ENCODE assay signal across 8 cellular contexts in genomic region chr9:97954550-97954989, GRCh38. TPM values are rescaled to one million over a fixed set of nuclear protein-coding genes. Genes with fewer than 3 reads are reported as not detected.
DNase-seq lines count a peak whose midpoint lies in the region; ATAC-seq, FAIRE-seq and TF ChIP-seq lines count a peak whose summit lies in the region.

No MANE protein-coding gene starts in this region.

- no peaks in the 10 kb centered on the region for H3K9me3 Mint-ChIP-seq in activated T-cell treated with anti-CD3 and anti-CD28 coated beads, Interleukin-2, amount 50 U/mL, for 24 hours

- H3K4me1 Mint-ChIP-seq in activated T-cell treated with anti-CD3 and anti-CD28 coated beads, Interleukin-2, amount 50 U/mL, for 24 hours (ENCODE audit: low read depth), result peaks cover 16% of the 10 kb centered on the region

- H3K4me3 Mint-ChIP-seq in activated T-cell treated with anti-CD3 and anti-CD28 coated beads, Interleukin-2, amount 50 U/mL, for 24 hours, result no peak overlapping the region

- peak; percentile 77 for FAIRE-seq in GM18507 (lab: Jason Lieb, UNC)

- no peaks in the 10 kb centered on the region for H3K9me2 ChIP-seq in PC-3 (replicated peaks; ENCODE audit: low read length)

- H4K20me1 ChIP-seq in PC-3 (ENCODE audit: low read length), result no peaks in the 10 kb centered on the region

- no peak overlapping the region for H2AFZ ChIP-seq in PC-3 (ENCODE audit: low read length)

- no peaks in the 10 kb centered on the region for H3F3A ChIP-seq in PC-3 (ENCODE audit: low read length, unreplicated experiment)

- peak; percentile 70 for TF ChIP-seq CTCF in PC-3 (conservative IDR thresholded peaks at IDR 0.05; ENCODE audit: low read depth, low read length)

- H3K36me3 ChIP-seq in PC-3 (ENCODE audit: low read depth, low read length), result no peaks in the 10 kb centered on the region

- no peaks in the 10 kb centered on the region for H3K9me3 ChIP-seq in PC-3 (ENCODE audit: low read length)

- intact Hi-C loops in PC-3 (cut with micrococcal nuclease), result loop anchor here (1.0 kb wide), 1 partner anchor 31 kb away; no protein-coding TSS in a partner anchor

- no peaks in the 10 kb centered on the region for H3K79me2 ChIP-seq in PC-3 (ENCODE audit: low read length)

- no peak overlapping the region for H3K27ac ChIP-seq in PC-3 (ENCODE audit: low read length)

- H3K36me3 Mint-ChIP-seq in activated T-cell treated with anti-CD3 and anti-CD28 coated beads, Interleukin-2, amount 50 U/mL, for 24 hours (ENCODE audit: low read depth), result no peaks in the 10 kb centered on the region

- H3K4me1 ChIP-seq in PC-3 (ENCODE audit: insufficient read depth, low read length), result no peaks in the 10 kb centered on the region

- no peak overlapping the region for H3K4me2 ChIP-seq in PC-3 (ENCODE audit: low read length)

- no peak overlapping the region for H3K27ac Mint-ChIP-seq in activated T-cell treated with anti-CD3 and anti-CD28 coated beads, Interleukin-2, amount 50 U/mL, for 24 hours

- CTCF ChIA-PET in PC-3 (lab: Charles Lee), result no interaction called here

- ATAC-seq in HG03521 (IDR thresholded peaks at IDR 0.05; ENCODE audit: unreplicated experiment), result peak; percentile 84
- peak; percentile 71 for ATAC-seq in PC-3

- peak; percentile 18 for DNase-seq in AG08395 (ENCODE audit: low spot score)
- DNase-seq in GM18507 (ENCODE audit: extremely low spot score, insufficient read length, low read depth), result peak; percentile 39
- peak; percentile 57 for DNase-seq in PC-3
- peak; percentile 50 for DNase-seq in activated T-cell treated with anti-CD3 and anti-CD28 coated beads, Interleukin-2, amount 50 U/mL, for 24 hours
- peak; percentile 46 for DNase-seq in glomerular visceral epithelial cell (ENCODE audit: extremely low spot score)
- peak; percentile 12 to 23 for DNase-seq in stimulated activated CD4-positive, alpha-beta T cell treated with anti-CD3 and anti-CD28 coated beads, Interleukin-1b, Interleukin-23, amount 100 ng/mL, for 1 hour (ENCODE audit: low read depth in 2 of 2)
- DNase-seq in NCI-H187 treated with DMSO at 0.1 percent for 48 hours (lab: John Stamatoyannopoulos, UW), result no peak

- POLR2A ChIA-PET in PC-3 (lab: Charles Lee; ENCODE audit: unreplicated experiment), result no interaction called here

- H3K27me3 ChIP-seq in PC-3 (ENCODE audit: low read length), result no peaks in the 10 kb centered on the region

- no peak overlapping the region for H3K9ac ChIP-seq in PC-3 (ENCODE audit: low read length)

- H3K27me3 Mint-ChIP-seq in activated T-cell treated with anti-CD3 and anti-CD28 coated beads, Interleukin-2, amount 50 U/mL, for 24 hours, result no peaks in the 10 kb centered on the region

- no peak overlapping the region for H3K4me3 ChIP-seq in PC-3 (ENCODE audit: low read length)

- no TSS peak for BruUV-seq in PC-3 (replicated peaks; lab: Mats Ljungman, UMichigan)

RNA-seq across cellular contexts. Expression of gene HEMGN, which starts 16.6 kb away (rescaled TPM):
- not detected in 2 replicates for total RNA-seq in PC-3 (2014; rRNA removed)

RNA-seq across cellular contexts. Expression of gene ANP32B, which starts 28.6 kb away (rescaled TPM):
- total RNA-seq in PC-3 (2014; rRNA removed), result 14.8 and 32.6 TPM in 2 replicates

RNA-seq across cellular contexts. Expression of gene TRMO, which starts 32.3 kb away (rescaled TPM):
- total RNA-seq in PC-3 (2014; rRNA removed), result 7.5 and 14.3 TPM in 2 replicates
